Comparison of ENCODE assay signal across 29 cellular contexts in genomic region chr21:23837564-23837963, GRCh38.
"Had no signal": no experiment of that assay in that cellular context is flagged by ENCODE, and none has a peak within 500 bp of the region (broad histone marks: within the 10 kb centered on the region; RNA-seq: fewer than 3 reads in every experiment).

No MANE protein-coding gene starts in this region.

- H3K36me3 ChIP-seq: ascending aorta, cardiac muscle cell, gastrocnemius medialis, left lung, lower lobe of right lung, neural progenitor cell, right atrium auricular region, stomach, thyroid gland, upper lobe of left lung had no signal

- H3K27ac ChIP-seq: ascending aorta, cardiac muscle cell, coronary artery, dorsolateral prefrontal cortex, gastrocnemius medialis, left lung, lower lobe of right lung, neural progenitor cell, right atrium auricular region, stomach, thyroid gland, upper lobe of left lung had no signal

- H2AFZ ChIP-seq: neural progenitor cell had no signal

- FAIRE-seq: islet of Langerhans had no signal

- H3K4me3 ChIP-seq: ascending aorta, cardiac muscle cell, coronary artery, dorsolateral prefrontal cortex, gastrocnemius medialis, left lung, lower lobe of right lung, neural progenitor cell, right atrium auricular region, stomach, thyroid gland, upper lobe of left lung had no signal

- ATAC-seq: gastrocnemius medialis; left lung; lower lobe of right lung; natural killer cell; stimulated activated naive B cell treated with anti-CD40 and anti-IgM and Interleukin-4, amounts not matched to agents 10 μg/mL and 1 μg/mL and 100 μg/mL, for 72 hours had no signal

- H3K9ac ChIP-seq: neural progenitor cell had no signal

- DNase-seq: activated CD4-positive, alpha-beta memory T cell treated with anti-CD3 and anti-CD28 coated beads for 36 hours; activated CD4-positive, alpha-beta T cell treated with anti-CD3 and anti-CD28 coated beads, Interleukin-2, amount 10 ng/mL, durations not matched to agents 24 days and 14 days; activated CD4-positive, CD25-positive, alpha-beta regulatory T cell treated with anti-CD3 and anti-CD28 coated beads, Interleukin-2, amount 50 U/mL, for 72 hours; activated CD8-positive, alpha-beta memory T cell treated with anti-CD3 and anti-CD28 coated beads, Interleukin-2, amount 50 U/mL, for 4 hours; activated effector memory CD4-positive, alpha-beta T cell treated with anti-CD3 and anti-CD28 coated beads, Interleukin-2, amount 50 U/mL, for 16 hours; activated naive CD4-positive, alpha-beta T cell treated with anti-CD3 and anti-CD28 coated beads, Interleukin-2, amount 10 ng/mL, durations not matched to agents 7 days and 5 days; activated naive CD8-positive, alpha-beta T cell treated with anti-CD3 and anti-CD28 coated beads, Interleukin-2, amount 10 ng/mL, durations not matched to agents 7 days and 5 days; activated T-cell treated with anti-CD3 and anti-CD28 coated beads, Interleukin-2, amount 50 U/mL, for 1 hour; dorsolateral prefrontal cortex; effector memory CD4-positive, alpha-beta T cell; erythroblast; gastrocnemius medialis; glutamatergic neuron; left lung; lower lobe of right lung; mesendoderm; natural killer cell; stimulated activated CD4-positive, alpha-beta T cell treated with anti-CD3 and anti-CD28 coated beads, Interleukin-15, amount 100 ng/mL, for 24 hours; stimulated activated CD4-positive, alpha-beta T cell treated with anti-CD3 and anti-CD28 coated beads, Interleukin-2, amount 100 ng/mL, for 24 hours; stimulated activated naive B cell treated with anti-CD40 and anti-IgM and Interleukin-4, amounts not matched to agents 10 μg/mL and 1 μg/mL and 100 μg/mL, for 72 hours; stomach; thyroid gland; upper lobe of left lung had no signal

- H3K27me3 ChIP-seq: ascending aorta, cardiac muscle cell, gastrocnemius medialis, left lung, neural progenitor cell, right atrium auricular region, stomach, thyroid gland, upper lobe of left lung had no signal

- H3K4me1 ChIP-seq: ascending aorta, gastrocnemius medialis, left lung, lower lobe of right lung, neural progenitor cell, right atrium auricular region, stomach, thyroid gland, upper lobe of left lung had no signal

- H3K9me3 ChIP-seq: ascending aorta, gastrocnemius medialis, right atrium auricular region, thyroid gland had no signal

- H3K4me2 ChIP-seq: neural progenitor cell had no signal
